In the genomic region with DNA sequence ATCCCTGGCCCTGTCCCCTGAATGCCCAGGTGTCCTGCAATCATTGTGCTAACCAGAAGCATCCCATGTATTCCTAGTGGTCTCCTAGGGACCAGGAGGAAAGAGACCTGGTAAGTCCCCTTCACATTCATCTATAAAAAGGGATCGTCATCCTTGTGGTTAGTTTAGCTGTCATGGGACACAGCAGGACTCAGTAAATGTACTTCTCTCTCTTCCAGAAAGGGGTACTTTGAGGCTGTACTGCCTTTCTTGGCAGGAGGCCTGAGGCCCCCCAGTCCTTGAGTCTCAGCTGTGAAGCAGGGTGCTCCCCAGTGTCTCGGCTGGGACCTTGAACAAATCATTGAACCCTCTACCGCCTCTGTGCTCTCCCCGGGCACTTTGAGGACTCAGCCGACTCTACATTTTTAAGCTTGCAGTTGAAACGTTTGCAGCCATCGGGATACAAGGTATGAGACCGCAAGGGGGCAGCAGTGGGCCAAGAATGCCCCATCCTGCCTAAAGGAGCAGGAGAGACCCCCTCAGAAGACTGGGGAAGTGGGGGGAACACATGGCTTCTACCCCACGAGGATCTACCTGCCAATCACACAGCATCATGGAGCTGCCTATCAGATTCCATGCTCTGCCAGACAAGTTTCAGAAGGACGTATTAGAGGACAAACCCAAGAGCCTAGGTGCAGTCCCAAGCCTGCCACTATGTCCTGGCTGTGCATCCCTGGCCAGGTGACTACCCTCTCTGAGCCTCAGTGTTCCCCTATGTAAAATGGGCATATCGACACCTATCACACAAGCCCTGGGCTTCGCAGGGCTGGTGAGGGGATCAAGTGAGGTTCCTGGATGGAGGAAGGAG, we compare ENCODE assay signal across 1 cellular context.
TF ChIP-seq lines count a peak whose summit lies in the region.

No MANE protein-coding gene starts in this region.

TF ChIP-seq in H1, 55 proteins besides CTCF, POLR2A, EP300 and RAD21:
- peak; percentile 83 for TF ChIP-seq MAX (IDR thresholded peaks at IDR 0.05)
- TF ChIP-seq, protein P1, sequence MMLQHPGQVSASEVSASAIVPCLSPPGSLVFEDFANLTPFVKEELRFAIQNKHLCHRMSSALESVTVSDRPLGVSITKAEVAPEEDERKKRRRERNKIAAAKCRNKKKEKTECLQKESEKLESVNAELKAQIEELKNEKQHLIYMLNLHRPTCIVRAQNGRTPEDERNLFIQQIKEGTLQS (IDR thresholded peaks at IDR 0.05; ENCODE audit: insufficient read depth, low read depth, low read length) = no peak
- no peak for TF ChIP-seq KDM4A (IDR thresholded peaks at IDR 0.05; ENCODE audit: low read depth, low read length, severe bottlenecking)
- 0 out of 2 replicates have a peak, but pooled peaks have one; percentile 49 for TF ChIP-seq YY1 (IDR thresholded peaks at IDR 0.05; ENCODE audit: low read depth, low read length)
- peak; percentile 78 for TF ChIP-seq E2F6 (IDR thresholded peaks at IDR 0.05)
- peak; percentile 59; the same call in 1 of the 2 replicates for TF ChIP-seq TEAD4 (IDR thresholded peaks at IDR 0.05; ENCODE audit: low read depth, low read length)
- TF ChIP-seq HDAC2 (IDR thresholded peaks at IDR 0.05; ENCODE audit: borderline replicate concordance in 1 of 2, low read depth in 2 of 2, low read length in 2 of 2) = peak in 1 of 2 experiments; percentile 99; a peak in 2 of 4 replicates
- peak; percentile 99 for TF ChIP-seq KDM1A (IDR thresholded peaks at IDR 0.05; ENCODE audit: borderline replicate concordance, low read length)
TF ChIP-seq in H1: peak in this region for 6.
